Comparison of ENCODE assay signal across 1 cellular context in genomic region chr22:20010307-20011122, GRCh38.
TF ChIP-seq lines count a peak whose summit lies in the region.

No MANE protein-coding gene starts in this region.

TF ChIP-seq in HepG2, 621 proteins besides CTCF, POLR2A, EP300 and RAD21 (continued from another document and continues in another):
- TF ChIP-seq MAX (IDR thresholded peaks at IDR 0.05), result peak; percentile 76
- peak; percentile 85; the same call in 1 of the 2 replicates for TF ChIP-seq MEIS1 (CRISPR knock-in tag; IDR thresholded peaks at IDR 0.05; ENCODE audit: borderline replicate concordance)
- TF ChIP-seq SP4 (CRISPR knock-in tag; IDR thresholded peaks at IDR 0.05), result no peak
- TF ChIP-seq SRSF1 (optimal IDR thresholded peaks at IDR 0.05; ENCODE audit: low read depth, low read length), result no peak
- TF ChIP-seq GLI4 (CRISPR knock-in tag; IDR thresholded peaks at IDR 0.05; ENCODE audit: borderline replicate concordance), result no peak
- TF ChIP-seq ATF1 (CRISPR knock-in tag; IDR thresholded peaks at IDR 0.05), result no peak
- TF ChIP-seq ZBTB7B (CRISPR knock-in tag; IDR thresholded peaks at IDR 0.05), result 0 out of 2 replicates have a peak, but pooled peaks have one; percentile 37
- TF ChIP-seq ZNF331 (CRISPR knock-in tag; IDR thresholded peaks at IDR 0.05), result peak; percentile 49; the same call in 1 of the 2 replicates
- TF ChIP-seq ZSCAN21 (CRISPR knock-in tag; IDR thresholded peaks at IDR 0.05; ENCODE audit: borderline replicate concordance), result peak; percentile 58
- TF ChIP-seq TOE1 (CRISPR knock-in tag; IDR thresholded peaks at IDR 0.05), result no peak
- peak; percentile 54 for TF ChIP-seq ZNF18 (CRISPR knock-in tag; IDR thresholded peaks at IDR 0.05; ENCODE audit: insufficient replicate concordance)
- peak; percentile 62 for TF ChIP-seq HNF4A (CRISPR knock-in tag; IDR thresholded peaks at IDR 0.05)
- TF ChIP-seq YEATS4 (CRISPR knock-in tag; IDR thresholded peaks at IDR 0.05; ENCODE audit: borderline replicate concordance), result 0 out of 2 replicates have a peak, but pooled peaks have one; percentile 27
- TF ChIP-seq SALL2 (CRISPR knock-in tag; IDR thresholded peaks at IDR 0.05), result peak; percentile 23; the same call in 1 of the 2 replicates
- peak; percentile 59; the same call in 1 of the 2 replicates for TF ChIP-seq MYC (CRISPR knock-in tag; IDR thresholded peaks at IDR 0.05; ENCODE audit: borderline replicate concordance)
- no peak for TF ChIP-seq CHD4 (IDR thresholded peaks at IDR 0.05; ENCODE audit: borderline replicate concordance, low read length)
- no peak for TF ChIP-seq FOXA1 (IDR thresholded peaks at IDR 0.05)
- peak; percentile 87 for TF ChIP-seq FOXA1 (CRISPR knock-in tag; IDR thresholded peaks at IDR 0.05)
- peak; percentile 67; the same call in 1 of the 2 replicates for TF ChIP-seq ARID4A (CRISPR knock-in tag; IDR thresholded peaks at IDR 0.05; ENCODE audit: borderline replicate concordance)
- no peak for TF ChIP-seq RFX1 (IDR thresholded peaks at IDR 0.05)
- TF ChIP-seq REPIN1 (CRISPR knock-in tag; IDR thresholded peaks at IDR 0.05; ENCODE audit: borderline replicate concordance, low read depth), result peak; percentile 54; the same call in 1 of the 2 replicates
- TF ChIP-seq PHF8 (CRISPR knock-in tag; IDR thresholded peaks at IDR 0.05), result peak; percentile 26; the same call in 1 of the 2 replicates
- TF ChIP-seq ZNF20 (CRISPR knock-in tag; IDR thresholded peaks at IDR 0.05), result no peak
- TF ChIP-seq ZSCAN22 (CRISPR knock-in tag; IDR thresholded peaks at IDR 0.05), result no peak
- no peak for TF ChIP-seq TSC22D2 (CRISPR knock-in tag; IDR thresholded peaks at IDR 0.05; ENCODE audit: borderline replicate concordance)
- peak; percentile 80 for TF ChIP-seq HNF1B (CRISPR knock-in tag; IDR thresholded peaks at IDR 0.05)
- no peak for TF ChIP-seq HDAC6 (IDR thresholded peaks at IDR 0.05; ENCODE audit: low read depth, low read length)
- TF ChIP-seq PLRG1 (conservative IDR thresholded peaks at IDR 0.05), result no peak
- TF ChIP-seq ZBTB46 (CRISPR knock-in tag; IDR thresholded peaks at IDR 0.05; ENCODE audit: borderline replicate concordance), result no peak
- TF ChIP-seq ZNF775 (CRISPR knock-in tag; IDR thresholded peaks at IDR 0.05; ENCODE audit: borderline replicate concordance), result no peak
- TF ChIP-seq CENPX (CRISPR knock-in tag; IDR thresholded peaks at IDR 0.05), result no peak
- TF ChIP-seq GMEB1 (CRISPR knock-in tag; IDR thresholded peaks at IDR 0.05; ENCODE audit: borderline replicate concordance), result peak; percentile 24; the same call in 1 of the 2 replicates
- TF ChIP-seq CENPBD1 (CRISPR knock-in tag; IDR thresholded peaks at IDR 0.05; ENCODE audit: borderline replicate concordance, low read depth), result no peak
- peak; percentile 84 for TF ChIP-seq FOXA3 (CRISPR knock-in tag; IDR thresholded peaks at IDR 0.05)
- no peak for TF ChIP-seq CHCHD3 (CRISPR knock-in tag; IDR thresholded peaks at IDR 0.05)
- no peak for TF ChIP-seq ZNF75D (CRISPR knock-in tag; IDR thresholded peaks at IDR 0.05; ENCODE audit: borderline replicate concordance)
- TF ChIP-seq ZNF496 (CRISPR knock-in tag; IDR thresholded peaks at IDR 0.05; ENCODE audit: insufficient replicate concordance), result no peak
- peak; percentile 58; the same call in 1 of the 2 replicates for TF ChIP-seq HDAC2 (CRISPR knock-in tag; IDR thresholded peaks at IDR 0.05)
- no peak; the same call in 1 of the 2 replicates for TF ChIP-seq DPF2 (CRISPR knock-in tag; IDR thresholded peaks at IDR 0.05; ENCODE audit: borderline replicate concordance, low read depth)
- peak; percentile 57; the same call in 1 of the 2 replicates for TF ChIP-seq MXD1 (CRISPR knock-in tag; IDR thresholded peaks at IDR 0.05)
- TF ChIP-seq ZNF432 (CRISPR knock-in tag; IDR thresholded peaks at IDR 0.05; ENCODE audit: borderline replicate concordance), result no peak
- TF ChIP-seq ZNF503 (CRISPR knock-in tag; IDR thresholded peaks at IDR 0.05), result no peak
- no peak for TF ChIP-seq TCF7 (IDR thresholded peaks at IDR 0.05; ENCODE audit: low read depth)
- TF ChIP-seq ZNF883 (CRISPR knock-in tag; IDR thresholded peaks at IDR 0.05; ENCODE audit: not compliant biosample characterization), result peak; percentile 53
- 0 out of 2 replicates have a peak, but pooled peaks have one; percentile 29 for TF ChIP-seq ZNF329 (CRISPR knock-in tag; IDR thresholded peaks at IDR 0.05; ENCODE audit: low read depth)
- TF ChIP-seq ZBTB34 (CRISPR knock-in tag; IDR thresholded peaks at IDR 0.05), result 0 out of 2 replicates have a peak, but pooled peaks have one; percentile 46
- TF ChIP-seq ELF3 (CRISPR knock-in tag; IDR thresholded peaks at IDR 0.05), result peak; percentile 78
- 0 out of 2 replicates have a peak, but pooled peaks have one; percentile 27 for TF ChIP-seq BCL3 (CRISPR knock-in tag; IDR thresholded peaks at IDR 0.05)
- TF ChIP-seq GFI1 (CRISPR knock-in tag; IDR thresholded peaks at IDR 0.05; ENCODE audit: borderline replicate concordance), result no peak
- no peak for TF ChIP-seq ATRX (CRISPR knock-in tag; IDR thresholded peaks at IDR 0.05; ENCODE audit: borderline replicate concordance)
- TF ChIP-seq IKZF4 (CRISPR knock-in tag; IDR thresholded peaks at IDR 0.05; ENCODE audit: borderline replicate concordance, low read depth, not compliant biosample characterization), result no peak
- TF ChIP-seq AKAP8 (CRISPR knock-in tag; IDR thresholded peaks at IDR 0.05), result peak; percentile 86
- TF ChIP-seq MAFF (IDR thresholded peaks at IDR 0.05; ENCODE audit: low read depth, low read length), result no peak
